ENCODE assay signal across 40 cellular contexts in the genomic region with DNA sequence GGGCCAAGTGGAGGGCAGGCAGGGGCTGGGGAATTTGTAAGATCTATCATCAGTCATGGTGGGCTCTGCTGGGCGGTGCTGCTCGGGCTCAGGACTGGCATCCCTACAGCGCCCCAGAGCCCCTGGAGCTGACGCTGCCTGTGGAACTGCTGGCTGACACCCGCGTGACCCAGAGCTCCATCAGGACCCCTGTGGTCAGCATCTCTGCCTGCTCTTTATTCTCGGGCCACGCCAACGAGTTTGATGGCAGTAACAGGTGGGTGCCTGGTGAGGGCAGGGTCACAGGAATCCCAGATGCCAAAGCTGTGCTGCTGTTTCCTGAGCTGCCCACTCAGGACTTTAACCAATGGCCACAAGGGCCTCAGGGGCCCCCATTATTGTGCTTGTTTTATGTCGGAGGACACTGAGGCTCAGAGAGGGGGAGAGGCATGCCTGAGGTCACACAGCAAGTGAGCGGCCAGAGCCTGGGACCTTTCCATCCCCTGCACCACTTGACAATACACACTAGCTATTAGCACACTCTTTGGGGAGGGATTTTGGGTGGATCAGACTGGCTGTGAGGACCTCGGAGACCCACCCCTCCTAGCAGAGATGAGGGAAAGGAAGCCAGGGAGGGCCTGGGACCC. TPM values are rescaled to one million over a fixed set of nuclear protein-coding genes. Genes with fewer than 3 reads are reported as not detected.
"Had no signal": no experiment of that assay in that cellular context is flagged by ENCODE, and none has a peak within 500 bp of the region (broad histone marks: within the 10 kb centered on the region; RNA-seq: fewer than 3 reads in every experiment).

No MANE protein-coding gene starts in this region.

- H3K4me3 ChIP-seq: MG63, Peyer's patch had no signal

- H3K27ac ChIP-seq: brain microvascular endothelial cell, Peyer's patch, WERI-Rb-1 had no signal

- H3K27me3 ChIP-seq: brain microvascular endothelial cell, MG63, Peyer's patch had no signal

- H3K4me1 ChIP-seq: Peyer's patch had no signal

- H3K4me1 Mint-ChIP-seq: activated CD4-positive, alpha-beta memory T cell treated with anti-CD3 and anti-CD28 coated beads, Interleukin-2, amount 10 ng/mL, durations not matched to agents 7 days and 5 days; activated CD8-positive, alpha-beta memory T cell treated with anti-CD3 and anti-CD28 coated beads, Interleukin-2, amount 10 ng/mL, durations not matched to agents 7 days and 5 days; activated T-helper 17 cell treated with anti-CD3 and anti-CD28 coated beads, Interleukin-2, amount 50 U/mL, for 72 hours had no signal

- H3K9me3 Mint-ChIP-seq: activated CD4-positive, alpha-beta memory T cell treated with anti-CD3 and anti-CD28 coated beads, Interleukin-2, amount 10 ng/mL, durations not matched to agents 7 days and 5 days; activated naive CD8-positive, alpha-beta T cell treated with anti-CD3 and anti-CD28 coated beads for 36 hours; activated T-cell treated with anti-CD3 and anti-CD28 coated beads, Interleukin-2, amount 50 U/mL, for 72 hours; activated T-helper 17 cell treated with anti-CD3 and anti-CD28 coated beads, Interleukin-2, amount 50 U/mL, for 72 hours had no signal

- H3K27ac Mint-ChIP-seq: activated CD4-positive, alpha-beta memory T cell treated with anti-CD3 and anti-CD28 coated beads, Interleukin-2, amount 10 ng/mL, durations not matched to agents 7 days and 5 days; activated CD8-positive, alpha-beta memory T cell treated with anti-CD3 and anti-CD28 coated beads, Interleukin-2, amount 10 ng/mL, durations not matched to agents 7 days and 5 days; activated naive CD8-positive, alpha-beta T cell treated with anti-CD3 and anti-CD28 coated beads for 36 hours; activated T-cell treated with anti-CD3 and anti-CD28 coated beads, Interleukin-2, amount 50 U/mL, for 72 hours; activated T-helper 17 cell treated with anti-CD3 and anti-CD28 coated beads, Interleukin-2, amount 50 U/mL, for 72 hours had no signal

- H3K36me3 ChIP-seq: brain microvascular endothelial cell, MG63, Peyer's patch, WERI-Rb-1 had no signal

- H3K36me3 Mint-ChIP-seq: activated CD8-positive, alpha-beta memory T cell treated with anti-CD3 and anti-CD28 coated beads, Interleukin-2, amount 10 ng/mL, durations not matched to agents 7 days and 5 days; activated naive CD8-positive, alpha-beta T cell treated with anti-CD3 and anti-CD28 coated beads for 36 hours had no signal

- H3K27me3 Mint-ChIP-seq: activated CD4-positive, alpha-beta memory T cell treated with anti-CD3 and anti-CD28 coated beads, Interleukin-2, amount 10 ng/mL, durations not matched to agents 7 days and 5 days; activated CD8-positive, alpha-beta memory T cell treated with anti-CD3 and anti-CD28 coated beads, Interleukin-2, amount 10 ng/mL, durations not matched to agents 7 days and 5 days; activated naive CD8-positive, alpha-beta T cell treated with anti-CD3 and anti-CD28 coated beads for 36 hours; activated T-helper 17 cell treated with anti-CD3 and anti-CD28 coated beads, Interleukin-2, amount 50 U/mL, for 72 hours had no signal

- DNase-seq: activated CD4-positive, alpha-beta memory T cell treated with anti-CD3 and anti-CD28 coated beads, Interleukin-2, amount 10 ng/mL, durations not matched to agents 7 days and 5 days; activated CD4-positive, alpha-beta T cell treated with anti-CD3 and anti-CD28 coated beads for 1 hour; activated CD4-positive, alpha-beta T cell treated with anti-CD3 and anti-CD28 coated beads for 48 hours; activated CD4-positive, CD25-positive, alpha-beta regulatory T cell; activated CD8-positive, alpha-beta memory T cell treated with anti-CD3 and anti-CD28 coated beads for 24 hours; activated CD8-positive, alpha-beta memory T cell treated with anti-CD3 and anti-CD28 coated beads, Interleukin-2, amount 10 ng/mL, durations not matched to agents 7 days and 5 days; activated CD8-positive, alpha-beta memory T cell treated with anti-CD3 and anti-CD28 coated beads, Interleukin-2, amount 50 U/mL, for 48 hours; activated effector memory CD4-positive, alpha-beta T cell treated with anti-CD3 and anti-CD28 coated beads, Interleukin-2, amount 50 U/mL, for 16 hours; activated naive CD4-positive, alpha-beta T cell; activated naive CD4-positive, alpha-beta T cell treated with anti-CD3 and anti-CD28 coated beads, Interleukin-2, amount 50 U/mL, for 16 hours; activated naive CD8-positive, alpha-beta T cell treated with anti-CD3 and anti-CD28 coated beads for 36 hours; activated T-cell treated with anti-CD3 and anti-CD28 coated beads, Interleukin-2, amount 50 U/mL, for 72 hours; amniotic stem cell; aorta; brain microvascular endothelial cell; central memory CD4-positive, alpha-beta T cell; Kasumi-1; MG63; NCI-H1048; NCI-H1105 treated with DMSO at 0.1 percent for 48 hours; NCI-H1436; NCI-H1694; NCI-H1930; NCI-H2081 treated with DMSO at 0.1 percent for 48 hours; NCI-H226; NCI-H446 treated with DMSO at 0.1 percent for 48 hours; NCI-H524; NCI-H69; PC-3; RPMI8226; SIG-M5; SW 1271; T-helper 1 cell; T-helper 2 cell; T-helper 9 cell had no signal

- ATAC-seq: activated CD8-positive, alpha-beta memory T cell treated with anti-CD3 and anti-CD28 coated beads, Interleukin-2, amount 10 ng/mL, durations not matched to agents 7 days and 5 days; activated T-cell treated with anti-CD3 and anti-CD28 coated beads, Interleukin-2, amount 50 U/mL, for 72 hours; activated T-helper 17 cell treated with anti-CD3 and anti-CD28 coated beads, Interleukin-2, amount 50 U/mL, for 72 hours; PC-3; Right ventricle myocardium inferior had no signal

- H3K9me3 ChIP-seq: MG63, Peyer's patch had no signal

- H3K4me3 Mint-ChIP-seq: activated CD4-positive, alpha-beta memory T cell treated with anti-CD3 and anti-CD28 coated beads, Interleukin-2, amount 10 ng/mL, durations not matched to agents 7 days and 5 days; activated CD8-positive, alpha-beta memory T cell treated with anti-CD3 and anti-CD28 coated beads, Interleukin-2, amount 10 ng/mL, durations not matched to agents 7 days and 5 days; activated naive CD8-positive, alpha-beta T cell treated with anti-CD3 and anti-CD28 coated beads for 36 hours; activated T-cell treated with anti-CD3 and anti-CD28 coated beads, Interleukin-2, amount 50 U/mL, for 72 hours; activated T-helper 17 cell treated with anti-CD3 and anti-CD28 coated beads, Interleukin-2, amount 50 U/mL, for 72 hours had no signal

RNA-seq across cellular contexts. Expression of gene BPIFB2, which starts 6.3 kb away (rescaled TPM):
- total RNA-seq: activated CD4-positive, alpha-beta memory T cell treated with anti-CD3 and anti-CD28 coated beads, Interleukin-2, amount 10 ng/mL, durations not matched to agents 7 days and 5 days; activated CD8-positive, alpha-beta memory T cell treated with anti-CD3 and anti-CD28 coated beads, Interleukin-2, amount 10 ng/mL, durations not matched to agents 7 days and 5 days; activated naive CD8-positive, alpha-beta T cell treated with anti-CD3 and anti-CD28 coated beads for 36 hours; activated T-cell treated with anti-CD3 and anti-CD28 coated beads, Interleukin-2, amount 50 U/mL, for 72 hours; activated T-helper 17 cell treated with anti-CD3 and anti-CD28 coated beads, Interleukin-2, amount 50 U/mL, for 72 hours; aorta; cerebellum; PC-3; Peyer's patch; Right ventricle myocardium inferior had no signal
- polyA plus RNA-seq: aorta had no signal

RNA-seq across cellular contexts. Expression of gene SUN5, which starts 9.6 kb away (rescaled TPM):
- total RNA-seq: activated CD4-positive, alpha-beta memory T cell treated with anti-CD3 and anti-CD28 coated beads, Interleukin-2, amount 10 ng/mL, durations not matched to agents 7 days and 5 days; activated CD8-positive, alpha-beta memory T cell treated with anti-CD3 and anti-CD28 coated beads, Interleukin-2, amount 10 ng/mL, durations not matched to agents 7 days and 5 days; activated naive CD8-positive, alpha-beta T cell treated with anti-CD3 and anti-CD28 coated beads for 36 hours; activated T-cell treated with anti-CD3 and anti-CD28 coated beads, Interleukin-2, amount 50 U/mL, for 72 hours; activated T-helper 17 cell treated with anti-CD3 and anti-CD28 coated beads, Interleukin-2, amount 50 U/mL, for 72 hours; aorta; cerebellum; PC-3; Peyer's patch; Right ventricle myocardium inferior had no signal
- polyA plus RNA-seq: aorta had no signal

RNA-seq across cellular contexts. Expression of gene BPIFB6, which starts 17.6 kb away (rescaled TPM):
- total RNA-seq: activated CD4-positive, alpha-beta memory T cell treated with anti-CD3 and anti-CD28 coated beads, Interleukin-2, amount 10 ng/mL, durations not matched to agents 7 days and 5 days; activated CD8-positive, alpha-beta memory T cell treated with anti-CD3 and anti-CD28 coated beads, Interleukin-2, amount 10 ng/mL, durations not matched to agents 7 days and 5 days; activated naive CD8-positive, alpha-beta T cell treated with anti-CD3 and anti-CD28 coated beads for 36 hours; activated T-cell treated with anti-CD3 and anti-CD28 coated beads, Interleukin-2, amount 50 U/mL, for 72 hours; activated T-helper 17 cell treated with anti-CD3 and anti-CD28 coated beads, Interleukin-2, amount 50 U/mL, for 72 hours; aorta; cerebellum; PC-3; Peyer's patch; Right ventricle myocardium inferior had no signal
- polyA plus RNA-seq: aorta had no signal

RNA-seq across cellular contexts. Expression of gene BPIFB3, which starts 39.9 kb away (rescaled TPM):
- total RNA-seq: activated CD4-positive, alpha-beta memory T cell treated with anti-CD3 and anti-CD28 coated beads, Interleukin-2, amount 10 ng/mL, durations not matched to agents 7 days and 5 days; activated CD8-positive, alpha-beta memory T cell treated with anti-CD3 and anti-CD28 coated beads, Interleukin-2, amount 10 ng/mL, durations not matched to agents 7 days and 5 days; activated naive CD8-positive, alpha-beta T cell treated with anti-CD3 and anti-CD28 coated beads for 36 hours; activated T-cell treated with anti-CD3 and anti-CD28 coated beads, Interleukin-2, amount 50 U/mL, for 72 hours; activated T-helper 17 cell treated with anti-CD3 and anti-CD28 coated beads, Interleukin-2, amount 50 U/mL, for 72 hours; aorta; cerebellum; PC-3; Peyer's patch; Right ventricle myocardium inferior had no signal
- polyA plus RNA-seq: aorta had no signal
